ENCODE assay signal across 8 cellular contexts in the genomic region with DNA sequence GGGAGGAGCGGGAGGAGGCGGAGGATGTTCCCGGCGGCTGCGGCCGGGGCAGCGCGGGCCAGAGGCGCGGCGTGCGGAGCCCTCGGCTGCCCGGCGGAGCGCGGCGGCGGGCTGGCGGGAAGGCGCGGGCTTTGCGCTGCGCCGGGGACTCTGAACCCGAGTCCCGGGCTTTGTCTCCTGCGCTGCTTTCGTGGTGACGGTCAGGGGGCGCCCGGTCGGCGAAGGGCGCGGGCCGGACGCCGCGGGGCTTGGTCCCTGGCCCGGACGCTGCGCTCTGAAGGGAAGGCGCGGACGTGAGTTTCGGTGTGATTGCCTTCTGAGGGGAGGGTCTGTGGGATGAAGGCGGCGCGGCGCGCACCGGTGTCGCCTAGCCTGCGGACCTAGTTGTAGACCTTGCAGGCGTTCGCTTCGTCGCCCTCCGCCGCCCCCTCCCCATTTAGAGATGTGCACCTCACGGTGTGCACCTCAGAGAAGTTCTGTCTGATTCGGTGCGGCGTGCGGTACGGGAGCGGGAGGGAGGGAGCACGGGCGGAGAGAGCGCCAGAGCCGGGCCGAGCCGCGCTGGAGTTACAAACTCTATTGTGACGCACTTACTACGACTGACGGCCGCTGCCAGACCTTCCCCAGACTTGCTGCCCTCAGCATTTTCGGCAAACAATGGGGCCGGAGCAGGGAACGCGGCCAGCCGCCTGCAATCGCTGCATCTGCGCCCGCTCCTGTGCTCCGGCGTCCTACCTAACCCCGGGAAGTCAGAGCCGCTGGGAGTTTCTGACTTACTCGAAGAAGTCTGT. TPM values are rescaled to one million over a fixed set of nuclear protein-coding genes. Genes with fewer than 3 reads are reported as not detected.
A peak's percentile ranks its signal among the peaks of the same experiment; 100 is the strongest.
DNase-seq lines count a peak whose midpoint lies in the region; ATAC-seq and TF ChIP-seq lines count a peak whose summit lies in the region.

No MANE protein-coding gene starts in this region.

- H3K27ac ChIP-seq in mesodermal cell (ENCODE audit: low read depth, low read length, severe bottlenecking), result peak overlapping the region; percentile 92

- DNase-seq in Ammon's horn (ENCODE audit: low spot score), result peak; percentile 83
- DNase-seq in NCI-H510A (lab: John Stamatoyannopoulos, UW), result peak; percentile 61
- DNase-seq in activated CD8-positive, alpha-beta memory T cell treated with anti-CD3 and anti-CD28 coated beads, Interleukin-2, amount 10 ng/mL, durations not matched to agents 7 days and 5 days, result no peak
- peak; percentile 61 to 73 for DNase-seq in erythroblast (lab: John Stamatoyannopoulos, UW)

- peak overlapping the region; percentile 68 for H3K4me3 ChIP-seq in mesodermal cell (ENCODE audit: extremely low read depth, insufficient read depth, low read length, poor library complexity, severe bottlenecking)

- TF ChIP-seq POLR2A in erythroblast (IDR thresholded peaks at IDR 0.05; ENCODE audit: low read length), result no peak

- peaks cover 46% of the 10 kb centered on the region for H3K27me3 Mint-ChIP-seq in activated CD8-positive, alpha-beta memory T cell treated with anti-CD3 and anti-CD28 coated beads, Interleukin-2, amount 10 ng/mL, durations not matched to agents 7 days and 5 days
- peaks cover 18% of the 10 kb centered on the region for H3K27me3 Mint-ChIP-seq in stimulated activated naive CD8-positive, alpha-beta T cell treated with anti-CD3 and anti-CD28 coated beads, Interleukin-15, Interleukin-2, amounts not matched to agents 100 ng/mL and 50 ng/mL, for 24 hours

- peak overlapping the region; percentile 28 for H3K27ac Mint-ChIP-seq in activated CD8-positive, alpha-beta memory T cell treated with anti-CD3 and anti-CD28 coated beads, Interleukin-2, amount 10 ng/mL, durations not matched to agents 7 days and 5 days
- peak overlapping the region; percentile 26 for H3K27ac Mint-ChIP-seq in stimulated activated naive CD8-positive, alpha-beta T cell treated with anti-CD3 and anti-CD28 coated beads, Interleukin-15, Interleukin-2, amounts not matched to agents 100 ng/mL and 50 ng/mL, for 24 hours

- peaks cover 23% of the 10 kb centered on the region for H3K36me3 Mint-ChIP-seq in activated CD8-positive, alpha-beta memory T cell treated with anti-CD3 and anti-CD28 coated beads, Interleukin-2, amount 10 ng/mL, durations not matched to agents 7 days and 5 days
- H3K36me3 Mint-ChIP-seq in stimulated activated naive CD8-positive, alpha-beta T cell treated with anti-CD3 and anti-CD28 coated beads, Interleukin-15, Interleukin-2, amounts not matched to agents 100 ng/mL and 50 ng/mL, for 24 hours (ENCODE audit: low read depth), result peaks cover 50% of the 10 kb centered on the region

- peaks cover 29% of the 10 kb centered on the region for H3K36me3 ChIP-seq in mesodermal cell (ENCODE audit: control insufficient read depth, insufficient read depth, low read length)

- no peaks in the 10 kb centered on the region for H3K9me3 ChIP-seq in mesodermal cell (ENCODE audit: control insufficient read depth, low read length)

- H3K4me1 Mint-ChIP-seq in activated CD8-positive, alpha-beta memory T cell treated with anti-CD3 and anti-CD28 coated beads, Interleukin-2, amount 10 ng/mL, durations not matched to agents 7 days and 5 days, result peaks cover 33% of the 10 kb centered on the region
- peaks cover 62% of the 10 kb centered on the region for H3K4me1 Mint-ChIP-seq in stimulated activated naive CD8-positive, alpha-beta T cell treated with anti-CD3 and anti-CD28 coated beads, Interleukin-15, Interleukin-2, amounts not matched to agents 100 ng/mL and 50 ng/mL, for 24 hours (ENCODE audit: low read depth)

- peak overlapping the region; percentile 92 for H3K4me3 Mint-ChIP-seq in activated CD8-positive, alpha-beta memory T cell treated with anti-CD3 and anti-CD28 coated beads, Interleukin-2, amount 10 ng/mL, durations not matched to agents 7 days and 5 days
- H3K4me3 Mint-ChIP-seq in stimulated activated naive CD8-positive, alpha-beta T cell treated with anti-CD3 and anti-CD28 coated beads, Interleukin-15, Interleukin-2, amounts not matched to agents 100 ng/mL and 50 ng/mL, for 24 hours, result peak overlapping the region; percentile 94

- 1% methylated on average over 73 to 76 of the region's 92 CpGs for WGBS in mesodermal cell (ENCODE audit: insufficient coverage in 2 of 2), 2 experiments

- peaks cover 19% of the 10 kb centered on the region for H3K4me1 ChIP-seq in mesodermal cell (ENCODE audit: control insufficient read depth, insufficient read depth, low read length, poor library complexity, severe bottlenecking)

- H3K9me3 Mint-ChIP-seq in activated CD8-positive, alpha-beta memory T cell treated with anti-CD3 and anti-CD28 coated beads, Interleukin-2, amount 10 ng/mL, durations not matched to agents 7 days and 5 days (ENCODE audit: low read depth), result no peaks in the 10 kb centered on the region
- no peaks in the 10 kb centered on the region for H3K9me3 Mint-ChIP-seq in stimulated activated naive CD8-positive, alpha-beta T cell treated with anti-CD3 and anti-CD28 coated beads, Interleukin-15, Interleukin-2, amounts not matched to agents 100 ng/mL and 50 ng/mL, for 24 hours

- peak; percentile 0 for ATAC-seq in GM21515 (IDR thresholded peaks at IDR 0.05; ENCODE audit: unreplicated experiment)
- no peak for ATAC-seq in activated CD8-positive, alpha-beta memory T cell treated with anti-CD3 and anti-CD28 coated beads, Interleukin-2, amount 10 ng/mL, durations not matched to agents 7 days and 5 days
- ATAC-seq in GM21529 (IDR thresholded peaks at IDR 0.05; ENCODE audit: unreplicated experiment), result no peak

- CTCF ChIA-PET in activated CD8-positive, alpha-beta memory T cell treated with anti-CD3 and anti-CD28 coated beads, Interleukin-2, amount 10 ng/mL, durations not matched to agents 7 days and 5 days (lab: Charles Lee), result interaction anchor here (0.9 to 1.4 kb wide), 2 partner anchors 10 to 310 kb away, joined by 3 to 4 read pairs; no protein-coding TSS in a partner anchor

RNA-seq across cellular contexts. Expression of gene BCL2L11, which starts 2.1 kb away (rescaled TPM):
- total RNA-seq in activated CD8-positive, alpha-beta memory T cell treated with anti-CD3 and anti-CD28 coated beads, Interleukin-2, amount 10 ng/mL, durations not matched to agents 7 days and 5 days, result 10 to 100 TPM; 11.9 to 46.8 TPM
- polyA plus RNA-seq in mesodermal cell (2013, experiment 1 of 2), result 11.6 TPM
- polyA plus RNA-seq in mesodermal cell (2013, experiment 2 of 2), result 9.4 TPM
